ENCODE assay signal across 15 cellular contexts in genomic region chr12:69991683-69992297, GRCh38.
A peak's percentile ranks its signal among the peaks of the same experiment; 100 is the strongest.
DNase-seq lines count a peak whose midpoint lies in the region; ATAC-seq and TF ChIP-seq lines count a peak whose summit lies in the region.
"Had no signal": no experiment of that assay in that cellular context is flagged by ENCODE, and none has a peak within 500 bp of the region (broad histone marks: within the 10 kb centered on the region; RNA-seq: fewer than 3 reads in every experiment).

No MANE protein-coding gene starts in this region.

- H3K4me3 ChIP-seq in gastrocnemius medialis (no peak overlapping the region), MG63 (no peak overlapping the region)
- H3K4me3 ChIP-seq: cardiac muscle cell, right atrium auricular region, tibial nerve had no signal

- TF ChIP-seq CTCF in gastrocnemius medialis (IDR thresholded peaks at IDR 0.05 in 4 of 5, conservative IDR thresholded peaks at IDR 0.05 in 1 of 5): no peak

- H3K27ac ChIP-seq in gastrocnemius medialis: no peak overlapping the region
- H3K27ac ChIP-seq: cardiac muscle cell, right atrium auricular region, tibial nerve had no signal

- in situ Hi-C loops in gastrocnemius medialis (cut with MboI; ENCODE audit: low sequenced_read_pairs in 4 of 4): no loop called here

- DNase-seq in HT-29 (ENCODE audit: low spot score) (peak; percentile 2), NCI-H69 (lab: John Stamatoyannopoulos, UW) (peak; percentile 44), kidney tubule cell (ENCODE audit: low spot score) (peak; percentile 58), gastrocnemius medialis (no peak), NCI-H526 treated with DMSO at 0.1 percent for 48 hours (lab: John Stamatoyannopoulos, UW) (no peak), MG63 (no peak)
- DNase-seq: left cardiac atrium, NCI-H1417 treated with DMSO at 0.1 percent for 48 hours, NCI-H226, T-cell had no signal

- H3K27me3 ChIP-seq in gastrocnemius medialis (no peaks in the 10 kb centered on the region), MG63 (no peaks in the 10 kb centered on the region)
- H3K27me3 ChIP-seq: cardiac muscle cell, right atrium auricular region, tibial nerve had no signal

- ATAC-seq in gastrocnemius medialis (peak; percentile 42 to 57), HG03025 (IDR thresholded peaks at IDR 0.05; ENCODE audit: low FRiP score, unreplicated experiment) (no peak)
- ATAC-seq: left cardiac atrium; stimulated activated memory B cell treated with anti-CD40 and anti-IgM and Interleukin-4, amounts not matched to agents 10 μg/mL and 1 μg/mL and 100 μg/mL, for 72 hours; T-cell had no signal

- no peak for TF ChIP-seq POLR2A in gastrocnemius medialis (IDR thresholded peaks at IDR 0.05)

- H3K9me3 ChIP-seq in gastrocnemius medialis (no peaks in the 10 kb centered on the region), MG63 (peaks cover 4% of the 10 kb centered on the region; the same call in 1 of the 2 replicates)
- H3K9me3 ChIP-seq: right atrium auricular region, tibial nerve had no signal

- H3K36me3 ChIP-seq in gastrocnemius medialis (no peaks in the 10 kb centered on the region), MG63 (no peaks in the 10 kb centered on the region)
- H3K36me3 ChIP-seq: cardiac muscle cell, right atrium auricular region, tibial nerve had no signal

- intact Hi-C loops in gastrocnemius medialis (cut with DNase I; ENCODE audit: low total_unique reads): no loop called here

- H3K4me1 ChIP-seq in gastrocnemius medialis: peaks cover 0 to 4% of the 10 kb centered on the region in 2 donors

Comparison
In these comparisons a context has a peak if more than half of its experiments do, and no peak if none do; other contexts are left out.
1. DNase-seq: peak in HT-29 (single experiment), NCI-H69 (single experiment) and kidney tubule cell (single experiment); none in gastrocnemius medialis (0 of 2), NCI-H526 treated with DMSO at 0.1 percent for 48 hours (single experiment) and MG63 (single experiment).